8 cellular contexts compared by ENCODE assay signal in genomic region chr6:90397929-90398674, GRCh38.
DNase-seq lines count a peak whose midpoint lies in the region; ATAC-seq and TF ChIP-seq lines count a peak whose summit lies in the region.

No MANE protein-coding gene starts in this region.

- peak overlapping the region; percentile 85 to 92 for H3K27ac Mint-ChIP-seq in natural killer cell

- H3K9me3 Mint-ChIP-seq in natural killer cell, result no peaks in the 10 kb centered on the region

- 35 to 45% methylated on average over 5 of the region's 5 CpGs for WGBS in sigmoid colon, 2 donors

- peak overlapping the region; percentile 58 for H3K4me2 ChIP-seq in OCI-LY1 (ENCODE audit: low read length)

- ATAC-seq in GM18498 (IDR thresholded peaks at IDR 0.05; ENCODE audit: unreplicated experiment) (peak; percentile 83), natural killer cell (peak; percentile 78 to 94 (median 87)), GM21423 (IDR thresholded peaks at IDR 0.05; ENCODE audit: unreplicated experiment) (no peak)

- 0 out of 2 replicates have a peak, but pooled peaks cover 4% of the 10 kb centered on the region for H3F3A ChIP-seq in OCI-LY1 (ENCODE audit: insufficient read depth, low read length)

- H3K36me3 Mint-ChIP-seq in natural killer cell, result no peaks in the 10 kb centered on the region

- H2AFZ ChIP-seq in OCI-LY1 (ENCODE audit: low read length), result 0 out of 2 replicates have a peak overlapping the region, but pooled peaks have one; percentile 22

- TF ChIP-seq EP300 in sigmoid colon (IDR thresholded peaks at IDR 0.05), result no peak

- H3K9me3 ChIP-seq in OCI-LY1 (ENCODE audit: low read length), result no peaks in the 10 kb centered on the region
- no peaks in the 10 kb centered on the region for H3K9me3 ChIP-seq in sigmoid colon

- H3K36me3 ChIP-seq in OCI-LY1 (ENCODE audit: insufficient read depth, low read length), result no peaks in the 10 kb centered on the region
- H3K36me3 ChIP-seq in sigmoid colon, result no peaks in the 10 kb centered on the region

- H3K4me1 ChIP-seq in OCI-LY1 (ENCODE audit: insufficient read depth, low read length, severe bottlenecking) (peaks cover 79% of the 10 kb centered on the region), sigmoid colon (no peaks in the 10 kb centered on the region)

- no peaks in the 10 kb centered on the region for H3K79me2 ChIP-seq in OCI-LY1 (ENCODE audit: insufficient read depth, low read length)

- no peaks in the 10 kb centered on the region for H4K20me1 ChIP-seq in OCI-LY1 (ENCODE audit: insufficient read depth, low read length)

- H3K4me3 ChIP-seq in OCI-LY1 (ENCODE audit: low read depth, low read length, poor library complexity, severe bottlenecking), result peak overlapping the region; percentile 21
- no peak overlapping the region for H3K4me3 ChIP-seq in sigmoid colon

- H3K27ac ChIP-seq in OCI-LY1 (ENCODE audit: low read depth, low read length, poor library complexity, severe bottlenecking) (peak overlapping the region; percentile 73), sigmoid colon (no peak overlapping the region)

- H3K4me1 Mint-ChIP-seq in natural killer cell, result peaks cover 62 to 74% of the 10 kb centered on the region in 2 donors

- H3K27me3 ChIP-seq in OCI-LY1 (ENCODE audit: insufficient read depth, low read length), result no peaks in the 10 kb centered on the region
- no peaks in the 10 kb centered on the region for H3K27me3 ChIP-seq in sigmoid colon

- peaks cover 0 to 4% of the 10 kb centered on the region in 2 donors for H3K27me3 Mint-ChIP-seq in natural killer cell (ENCODE audit: low read depth in 2 of 2)

- H3K9ac ChIP-seq in OCI-LY1 (ENCODE audit: low read length), result peak overlapping the region; percentile 56

- peak overlapping the region; percentile 36 for H3K4me3 Mint-ChIP-seq in natural killer cell

- TF ChIP-seq POLR2A in sigmoid colon (IDR thresholded peaks at IDR 0.05), result no peak

- TF ChIP-seq CTCF in OCI-LY1 (IDR thresholded peaks at IDR 0.05; ENCODE audit: low read length), result no peak
- no peak for TF ChIP-seq CTCF in natural killer cell (IDR thresholded peaks at IDR 0.05)
- no peak for TF ChIP-seq CTCF in sigmoid colon (IDR thresholded peaks at IDR 0.05)

- H3K9me2 ChIP-seq in OCI-LY1 (ENCODE audit: low read depth, low read length), result no peaks in the 10 kb centered on the region

- intact Hi-C loops in natural killer cell (cut with micrococcal nuclease), result loop anchor here (1.0 to 10.0 kb wide), 10 partner anchors 15 to 446 kb away; partner anchors contain the start of gene BACH2
- intact Hi-C loops in sigmoid colon (cut with DNase I), result no loop called here

- peak; percentile 47 to 77 for DNase-seq in activated T-helper 1 cell treated with anti-CD3 and anti-CD28 coated beads, Interleukin-2, amount 50 U/mL, for 16 hours (ENCODE audit: low read depth in 1 of 2, low spot score in 1 of 2)
- DNase-seq in natural killer cell (peak; percentile 77), sigmoid colon (no peak), hypothalamus (lab: John Stamatoyannopoulos, UW) (no peak), NCI-H1694 treated with DMSO at 0.1 percent for 48 hours (lab: John Stamatoyannopoulos, UW) (no peak)

Comparison
In these comparisons a context has a peak if more than half of its experiments do, and no peak if none do; other contexts are left out.
1. DNase-seq: peak in activated T-helper 1 cell treated with anti-CD3 and anti-CD28 coated beads, Interleukin-2, amount 50 U/mL, for 16 hours (2 of 2) and natural killer cell (single experiment); none in sigmoid colon (single experiment), hypothalamus (0 of 51) and NCI-H1694 treated with DMSO at 0.1 percent for 48 hours (single experiment).